Comparison of ENCODE assay signal across 26 cellular contexts in genomic region chr11:64352099-64353005, GRCh38. TPM values are rescaled to one million over a fixed set of nuclear protein-coding genes. Genes with fewer than 3 reads are reported as not detected.
DNase-seq lines count a peak whose midpoint lies in the region; ATAC-seq and TF ChIP-seq lines count a peak whose summit lies in the region.
"Had no signal": no experiment of that assay in that cellular context is flagged by ENCODE, and none has a peak within 500 bp of the region (broad histone marks: within the 10 kb centered on the region; RNA-seq: fewer than 3 reads in every experiment).

No MANE protein-coding gene starts in this region.

- no peak for TF ChIP-seq CTCF in GM13976 (IDR thresholded peaks at IDR 0.05; ENCODE audit: borderline replicate concordance, control extremely low read depth, extremely low read depth, insufficient read depth, missing control alignments)
- no peak for TF ChIP-seq CTCF in coronary artery (IDR thresholded peaks at IDR 0.05)
- TF ChIP-seq CTCF in smooth muscle cell (IDR thresholded peaks at IDR 0.05; ENCODE audit: borderline replicate concordance, insufficient read depth, poor library complexity, severe bottlenecking) = no peak

- H3K79me2 ChIP-seq in smooth muscle cell (ENCODE audit: low read depth) = no peaks in the 10 kb centered on the region

- in situ Hi-C loops in GM13976 (cut with MboI; ENCODE audit: low sequenced_read_pairs, unreplicated experiment) = no loop called here

- no peak for ATAC-seq in HG03521 (IDR thresholded peaks at IDR 0.05; ENCODE audit: unreplicated experiment)
- no peak for ATAC-seq in GM19455 (IDR thresholded peaks at IDR 0.05; ENCODE audit: unreplicated experiment)
- ATAC-seq: activated CD8-positive, alpha-beta T cell treated with anti-CD3 and anti-CD28 coated beads, Interleukin-2, amount 10 ng/mL, durations not matched to agents 7 days and 5 days; lower lobe of right lung; Right ventricle myocardium inferior; stimulated activated naive CD8-positive, alpha-beta T cell treated with anti-CD3 and anti-CD28 coated beads, Interleukin-15, Interleukin-2, amounts not matched to agents 100 U/mL and 50 U/mL, for 24 hours had no signal

- H3K4me1 ChIP-seq in BLaER1 treated with 17β-estradiol and CSF1 and Interleukin-3, amounts not matched to agents 10 nM and 100 nM = peaks cover 52 to 99% (median 92%) of the 10 kb centered on the region in 10 experiments
- H3K4me1 ChIP-seq in smooth muscle cell (ENCODE audit: low read depth) = peaks cover 9% of the 10 kb centered on the region

- H3F3A ChIP-seq in smooth muscle cell (ENCODE audit: low read depth) = peaks cover 8% of the 10 kb centered on the region

- DNase-seq in GM13976 (ENCODE audit: low spot score) (peak; percentile 32), NCI-H345 treated with DMSO at 0.1 percent for 48 hours (lab: John Stamatoyannopoulos, UW; ENCODE audit: unreplicated experiment) (peak; percentile 66), coronary artery (ENCODE audit: low spot score) (peak; percentile 70), middle frontal gyrus (ENCODE audit: extremely low spot score, low spot score) (no peak), smooth muscle cell (lab: John Stamatoyannopoulos, UW; ENCODE audit: unreplicated experiment) (no peak)
- DNase-seq: activated CD4-positive, CD25-positive, alpha-beta regulatory T cell; activated CD8-positive, alpha-beta T cell treated with anti-CD3 and anti-CD28 coated beads, Interleukin-2, amount 10 ng/mL, durations not matched to agents 7 days and 5 days; activated gamma-delta T cell; CD8-positive, alpha-beta memory T cell; DND-41; GM23248; IMR-90; NCI-H187; NCI-H526 treated with DMSO at 0.1 percent for 48 hours; occipital lobe; stimulated activated CD4-positive, alpha-beta T cell treated with anti-CD3 and anti-CD28 coated beads, Interleukin-12 subunit alpha, Interleukin-12 subunit beta, amount 100 ng/mL, for 4 hours; stimulated activated CD4-positive, alpha-beta T cell treated with anti-CD3 and anti-CD28 coated beads, Interleukin-4, amount 100 ng/mL, for 4 hours; stimulated activated naive CD8-positive, alpha-beta T cell treated with anti-CD3 and anti-CD28 coated beads, Interleukin-15, Interleukin-2, amounts not matched to agents 100 U/mL and 50 U/mL, for 24 hours; T1000 had no signal

- 95% methylated on average over 34 of the region's 34 CpGs for WGBS in smooth muscle cell (ENCODE audit: low lambda C conversion rate)

- H4K20me1 ChIP-seq in BLaER1 treated with 17β-estradiol and CSF1 and Interleukin-3, amounts not matched to agents 10 nM and 100 nM = peaks cover 0 to 27% (median 15%) of the 10 kb centered on the region in 11 experiments; a peak in 11 of 22 replicates
- no peaks in the 10 kb centered on the region for H4K20me1 ChIP-seq in smooth muscle cell (ENCODE audit: low read depth)

- no peaks in the 10 kb centered on the region for H3K9me3 ChIP-seq in BLaER1 treated with 17β-estradiol and CSF1 and Interleukin-3, amounts not matched to agents 10 nM and 100 nM (replicated peaks in 1 of 11)
- no peaks in the 10 kb centered on the region for H3K9me3 ChIP-seq in smooth muscle cell (replicated peaks; ENCODE audit: low read depth)
- H3K9me3 ChIP-seq: lower lobe of right lung, tibial artery had no signal

- H3K4me3 ChIP-seq in BLaER1 treated with 17β-estradiol and CSF1 and Interleukin-3, amounts not matched to agents 10 nM and 100 nM = peak overlapping the region in 5 of 10 experiments; percentile 5 to 44 (median 19); a peak in 8 of 20 replicates
- H3K4me3 ChIP-seq in coronary artery = no peak overlapping the region
- H3K4me3 ChIP-seq in smooth muscle cell = no peak overlapping the region
- H3K4me3 ChIP-seq: GM23248, lower lobe of right lung, tibial artery had no signal

- H3K27me3 ChIP-seq in BLaER1 treated with 17β-estradiol and CSF1 and Interleukin-3, amounts not matched to agents 10 nM and 100 nM = peaks cover 0 to 45% (median 0%) of the 10 kb centered on the region in 11 experiments; a peak in 7 of 22 replicates
- no peaks in the 10 kb centered on the region for H3K27me3 ChIP-seq in smooth muscle cell (ENCODE audit: low read depth)
- H3K27me3 ChIP-seq: tibial artery had no signal

- no peak overlapping the region for H2AFZ ChIP-seq in smooth muscle cell (ENCODE audit: low read depth)
- H2AFZ ChIP-seq: GM23248 had no signal

- H3K27ac ChIP-seq in BLaER1 treated with 17β-estradiol and CSF1 and Interleukin-3, amounts not matched to agents 10 nM and 100 nM = peak overlapping the region in 7 of 11 experiments; percentile 12 to 66 (median 36); a peak in 11 of 22 replicates
- no peak overlapping the region for H3K27ac ChIP-seq in coronary artery
- H3K27ac ChIP-seq in smooth muscle cell (ENCODE audit: low read depth) = no peak overlapping the region
- H3K27ac ChIP-seq: GM23248, HL-60, lower lobe of right lung, tibial artery had no signal

- H3K36me3 ChIP-seq in BLaER1 treated with 17β-estradiol and CSF1 and Interleukin-3, amounts not matched to agents 10 nM and 100 nM = no peaks in the 10 kb centered on the region
- no peaks in the 10 kb centered on the region for H3K36me3 ChIP-seq in smooth muscle cell (ENCODE audit: low read depth)
- H3K36me3 ChIP-seq: tibial artery had no signal

- H3K9ac ChIP-seq in BLaER1 treated with 17β-estradiol and CSF1 and Interleukin-3, amounts not matched to agents 10 nM and 100 nM = peak overlapping the region in 8 of 11 experiments; percentile 28 to 66 (median 54); a peak in 14 of 22 replicates
- H3K9ac ChIP-seq in smooth muscle cell (ENCODE audit: low read depth) = no peak overlapping the region
- H3K9ac ChIP-seq: GM23248 had no signal

- peak overlapping the region; percentile 52 to 99 (median 92) for H3K4me2 ChIP-seq in BLaER1 treated with 17β-estradiol and CSF1 and Interleukin-3, amounts not matched to agents 10 nM and 100 nM
- H3K4me2 ChIP-seq in smooth muscle cell = no peak overlapping the region

RNA-seq across cellular contexts. Expression of gene RPS6KA4, which starts 6.6 kb away (rescaled TPM):
- total RNA-seq in smooth muscle cell = 19.5 and 21.8 TPM in 2 replicates
- polyA plus RNA-seq in smooth muscle cell = 40.0 and 42.9 TPM in 2 replicates

RNA-seq across cellular contexts. Expression of gene CCDC88B, which starts 12.3 kb away (rescaled TPM):
- total RNA-seq in smooth muscle cell = 0.22 and 2.2 TPM in 2 replicates
- 2.2 and 3.4 TPM in 2 replicates for polyA plus RNA-seq in smooth muscle cell

RNA-seq across cellular contexts. Expression of gene PRDX5, which starts 34.4 kb away (rescaled TPM):
- total RNA-seq in smooth muscle cell = 169 and 209 TPM in 2 replicates
- 461 and 474 TPM in 2 replicates for polyA plus RNA-seq in smooth muscle cell

RNA-seq across cellular contexts. Expression of gene TRMT112, which starts 35.0 kb away (rescaled TPM):
- 218 and 285 TPM in 2 replicates for total RNA-seq in smooth muscle cell
- 327 and 353 TPM in 2 replicates for polyA plus RNA-seq in smooth muscle cell

RNA-seq across cellular contexts. Expression of gene ESRRA, which starts 47.0 kb away (rescaled TPM):
- 7.7 and 8.0 TPM in 2 replicates for total RNA-seq in smooth muscle cell
- 16.7 and 29.4 TPM in 2 replicates for polyA plus RNA-seq in smooth muscle cell

Comparison
In these comparisons a context has a peak if more than half of its experiments do, and no peak if none do; other contexts are left out.
1. H3K27ac ChIP-seq: peak in BLaER1 treated with 17β-estradiol and CSF1 and Interleukin-3, amounts not matched to agents 10 nM and 100 nM (7 of 11); none in coronary artery (0 of 2) and smooth muscle cell (single experiment).
2. DNase-seq: peak in GM13976 (single experiment), NCI-H345 treated with DMSO at 0.1 percent for 48 hours (single experiment) and coronary artery (single experiment); none in middle frontal gyrus (single experiment) and smooth muscle cell (single experiment).